ENCODE assay signal across 26 cellular contexts in genomic region chr14:69876221-69876847, GRCh38. TPM values are rescaled to one million over a fixed set of nuclear protein-coding genes. Genes with fewer than 3 reads are reported as not detected.
DNase-seq lines count a peak whose midpoint lies in the region; ATAC-seq, FAIRE-seq and TF ChIP-seq lines count a peak whose summit lies in the region.
"Had no signal": no experiment of that assay in that cellular context is flagged by ENCODE, and none has a peak within 500 bp of the region (broad histone marks: within the 10 kb centered on the region; RNA-seq: fewer than 3 reads in every experiment).

No MANE protein-coding gene starts in this region.

- WGBS in mammary epithelial cell (ENCODE audit: low coverage, missing lambda C conversion rate) = no CpG with 5 or more reads among the region's 2 CpGs
- WGBS in HepG2 (ENCODE audit: low lambda C conversion rate) = 44% methylated on average over 2 of the region's 2 CpGs
- WGBS in aorta, 2 donors = 27 to 30% methylated on average over 2 of the region's 2 CpGs

- DNase-seq in breast epithelium (ENCODE audit: low spot score in 2 of 2) (no peak), mammary epithelial cell (no peak), HepG2 (ENCODE audit: low spot score) (no peak), sciatic nerve (ENCODE audit: low spot score) (no peak), aorta (no peak), DMS153 treated with DMSO at 0.1 percent for 48 hours (lab: John Stamatoyannopoulos, UW; ENCODE audit: unreplicated experiment) (no peak), NCI-H526 (lab: John Stamatoyannopoulos, UW) (no peak)
- DNase-seq: ACHN; Caco-2; CD4-positive, alpha-beta memory T cell; DMS 273 treated with DMSO at 0.1 percent for 48 hours; DND-41; Kasumi-1; NCI-H1694; NCI-H2171; NCI-H345; NCI-H524; NCI-H82; Peyer's patch had no signal

- H3K4me2 ChIP-seq in mammary epithelial cell (ENCODE audit: insufficient read depth, low read depth, low read length) (no peak overlapping the region), HepG2 (ENCODE audit: low read depth, low read length) (peak overlapping the region; percentile 75)
- H3K4me2 ChIP-seq: BLaER1 treated with 17β-estradiol and CSF1 and Interleukin-3, amounts not matched to agents 10 nM and 100 nM had no signal

- no peaks in the 10 kb centered on the region for H4K20me1 ChIP-seq in mammary epithelial cell (ENCODE audit: insufficient read depth, low read length)
- H4K20me1 ChIP-seq in HepG2 (ENCODE audit: insufficient read depth, low read length) = no peaks in the 10 kb centered on the region; the same call in 1 of the 2 replicates
- H4K20me1 ChIP-seq: BLaER1 treated with 17β-estradiol and CSF1 and Interleukin-3, amounts not matched to agents 10 nM and 100 nM had no signal

- TF ChIP-seq EP300 in HepG2 (IDR thresholded peaks at IDR 0.05; ENCODE audit: low read depth in 2 of 2, low read length in 2 of 2) (no peak), HepG2 (CRISPR knock-in tag; IDR thresholded peaks at IDR 0.05; ENCODE audit: borderline replicate concordance) (no peak)

- H3K27ac ChIP-seq in breast epithelium (peak overlapping the region; percentile 38 to 48), mammary epithelial cell (ENCODE audit: insufficient read depth, low read depth, low read length) (no peak overlapping the region), HepG2 (ENCODE audit: extremely low read length, insufficient read depth, low read length) (peak overlapping the region; percentile 9), aorta (ENCODE audit: low read depth in 1 of 2, low read length in 2 of 2) (no peak overlapping the region)
- H3K27ac ChIP-seq: 22Rv1; BLaER1 treated with 17β-estradiol and CSF1 and Interleukin-3, amounts not matched to agents 10 nM and 100 nM; Peyer's patch had no signal

- H3K4me3 ChIP-seq in breast epithelium = no peak overlapping the region
- no peak overlapping the region for H3K4me3 ChIP-seq in mammary epithelial cell (replicated peaks in 1 of 3; ENCODE audit: insufficient read depth in 1 of 3, low read depth in 2 of 3, low read length in 3 of 3)
- 0 out of 6 replicates have a peak overlapping the region, but pooled peaks of 1 of the 3 experiments have one; percentile 4 for H3K4me3 ChIP-seq in HepG2 (replicated peaks in 1 of 3; ENCODE audit: insufficient read depth in 1 of 3, low read depth in 2 of 3, low read length in 3 of 3)
- H3K4me3 ChIP-seq in aorta (ENCODE audit: low read length in 2 of 2) = no peak overlapping the region
- H3K4me3 ChIP-seq: BLaER1 treated with 17β-estradiol and CSF1 and Interleukin-3, amounts not matched to agents 10 nM and 100 nM; GM12878; Peyer's patch had no signal

- intact Hi-C loops in breast epithelium (cut with DNase I; ENCODE audit: low total_unique reads) (no loop called here), mammary epithelial cell (cut with micrococcal nuclease) (loop anchor here (2.0 kb wide), 1 partner anchor 58 kb away; no protein-coding TSS in a partner anchor), HepG2 (cut with micrococcal nuclease; ENCODE audit: unreplicated experiment) (loop anchor here (2.0 kb wide), 2 partner anchors 60 to 136 kb away; no protein-coding TSS in a partner anchor), sciatic nerve (cut with DNase I) (no loop called here), aorta (cut with DNase I) (no loop called here)

- no peaks in the 10 kb centered on the region for H3K36me3 ChIP-seq in breast epithelium
- no peaks in the 10 kb centered on the region for H3K36me3 ChIP-seq in mammary epithelial cell (ENCODE audit: insufficient read depth, low read length)
- no peaks in the 10 kb centered on the region for H3K36me3 ChIP-seq in HepG2 (replicated peaks in 1 of 2; ENCODE audit: control insufficient read depth in 1 of 2, insufficient read depth in 2 of 2, low read length in 2 of 2)
- H3K36me3 ChIP-seq in aorta (ENCODE audit: control insufficient read depth in 1 of 2, insufficient read depth in 2 of 2, low read length in 1 of 2) = no peaks in the 10 kb centered on the region
- H3K36me3 ChIP-seq: BLaER1 treated with 17β-estradiol and CSF1 and Interleukin-3, amounts not matched to agents 10 nM and 100 nM; Peyer's patch had no signal

- dilution Hi-C loops in mammary epithelial cell (cut with HindIII; ENCODE audit: low sequenced_read_pairs) = loop anchor here (5.0 kb wide), 1 partner anchor 71 kb away; no protein-coding TSS in a partner anchor

- TF ChIP-seq RAD21 in HepG2 (CRISPR knock-in tag; IDR thresholded peaks at IDR 0.05) = no peak

- TF ChIP-seq CTCF in breast epithelium (IDR thresholded peaks at IDR 0.05) (no peak), mammary epithelial cell (conservative IDR thresholded peaks at IDR 0.05 in 1 of 2, IDR thresholded peaks at IDR 0.05 in 1 of 2; ENCODE audit: extremely low read depth in 1 of 2, insufficient read depth in 1 of 2, low read depth in 1 of 2, low read length in 2 of 2) (no peak), HepG2 (CRISPR knock-in tag; IDR thresholded peaks at IDR 0.05) (no peak)

- no peak overlapping the region for H2AFZ ChIP-seq in mammary epithelial cell (ENCODE audit: low read depth, low read length)
- H2AFZ ChIP-seq in HepG2 (ENCODE audit: low read length) = no peak overlapping the region

- no TSS peak for BruUV-seq in mammary epithelial cell (replicated peaks; lab: Mats Ljungman, UMichigan)
- BruUV-seq in HepG2 (replicated peaks; lab: Mats Ljungman, UMichigan) = no TSS peak

- POLR2A ChIA-PET in HepG2 (lab: Yijun Ruan, JAX) = interaction anchor here (1.2 to 4.1 kb wide), 5 partner anchors 11 to 152 kb away, joined by 3 to 148 read pairs (median 6); partner anchors contain the start of gene SRSF5

- ATAC-seq in HepG2 (no peak), sciatic nerve (peak; percentile 77), aorta (ENCODE audit: low FRiP score) (peak; percentile 33), GM18907 (IDR thresholded peaks at IDR 0.05; ENCODE audit: unreplicated experiment) (no peak)
- ATAC-seq: GM12878, HCT116 had no signal

- no peaks in the 10 kb centered on the region for H3K4me1 ChIP-seq in breast epithelium
- peaks cover 5% of the 10 kb centered on the region for H3K4me1 ChIP-seq in mammary epithelial cell (ENCODE audit: insufficient read depth, low read length)
- H3K4me1 ChIP-seq in HepG2 (ENCODE audit: insufficient read depth, low read length) = peaks cover 63% of the 10 kb centered on the region
- H3K4me1 ChIP-seq in aorta (ENCODE audit: control insufficient read depth in 1 of 2, insufficient read depth in 2 of 2, low read length in 2 of 2) = no peaks in the 10 kb centered on the region
- H3K4me1 ChIP-seq: Caco-2 had no signal

- H3K79me2 ChIP-seq in mammary epithelial cell (ENCODE audit: insufficient read depth, low read length) (no peaks in the 10 kb centered on the region), HepG2 (ENCODE audit: insufficient read depth, low read length) (peaks cover 19% of the 10 kb centered on the region)

- H3K9ac ChIP-seq in mammary epithelial cell (ENCODE audit: insufficient read depth, low read length) = no peak overlapping the region
- no peak overlapping the region for H3K9ac ChIP-seq in HepG2 (ENCODE audit: insufficient read depth, low read depth, low read length)
- H3K9ac ChIP-seq: BLaER1 treated with 17β-estradiol and CSF1 and Interleukin-3, amounts not matched to agents 10 nM and 100 nM had no signal

- TF ChIP-seq POLR2A in breast epithelium (IDR thresholded peaks at IDR 0.05) = no peak
- no peak for TF ChIP-seq POLR2A in HepG2 (IDR thresholded peaks at IDR 0.05; ENCODE audit: insufficient read depth in 1 of 2, low read depth in 2 of 2, low read length in 2 of 2)

- H3K9me3 ChIP-seq in breast epithelium (no peaks in the 10 kb centered on the region), mammary epithelial cell (replicated peaks; ENCODE audit: insufficient read depth, low read length) (no peaks in the 10 kb centered on the region), HepG2 (ENCODE audit: low read length) (no peaks in the 10 kb centered on the region), aorta (ENCODE audit: control insufficient read depth, low read length) (peaks cover 1% of the 10 kb centered on the region)
- H3K9me3 ChIP-seq: Caco-2, Peyer's patch had no signal

- CTCF ChIA-PET in mammary epithelial cell (lab: Charles Lee; ENCODE audit: low non-redundant PET) = no interaction called here
- CTCF ChIA-PET in HepG2 (lab: Yijun Ruan, JAX; ENCODE audit: low intra/inter-chr PET ratio, low total read pairs) = no interaction called here

- in situ Hi-C loops in mammary epithelial cell (cut with MboI; ENCODE audit: low sequenced_read_pairs in 2 of 2) (loop anchor here in 1 of 2 donors (10.0 kb wide), 1 partner anchor 138 kb away; no protein-coding TSS in a partner anchor), HepG2 (cut with HindIII; ENCODE audit: extremely low pct_ligation_motif_present, low pct_unique_long_range_greater_than_20kb) (no loop called here)

- H3K27me3 ChIP-seq in breast epithelium (peaks cover 0 to 15% of the 10 kb centered on the region in 2 donors), mammary epithelial cell (ENCODE audit: insufficient read depth, low read length) (no peaks in the 10 kb centered on the region), HepG2 (ENCODE audit: control insufficient read depth in 1 of 2, insufficient read depth in 2 of 2, low read length in 2 of 2) (no peaks in the 10 kb centered on the region; a peak in 1 of 5 replicates), aorta (ENCODE audit: control insufficient read depth in 1 of 2, insufficient read depth in 2 of 2, low read length in 1 of 2) (no peaks in the 10 kb centered on the region)

- no peak for FAIRE-seq in HepG2 (lab: Jason Lieb, UNC)
- FAIRE-seq: H1 had no signal

RNA-seq across cellular contexts. Expression of gene SMOC1, which starts 2.9 kb away (rescaled TPM):
- 10 to 100 TPM in 1 of 3 donors, 1 to 10 TPM in 2; 2.9 to 32.6 (median 5.7) TPM for total RNA-seq in breast epithelium
- 10 to 100 TPM; 22.3 to 44.9 TPM for total RNA-seq in mammary epithelial cell
- 10.6 TPM for polyA plus RNA-seq in mammary epithelial cell
- polyA minus RNA-seq in mammary epithelial cell = 7.0 TPM
- 7.3 and 17.8 TPM in 2 replicates for total RNA-seq in HepG2 (2016; rRNA removed; fragmentation: Illumina TruSeq; extraction: Trizol)
- total RNA-seq in HepG2 (2016; cell fraction: cytosol; rRNA removed; fragmentation: Illumina TruSeq; extraction: Trizol; ENCODE audit: low read depth) = 9.0 and 10.2 TPM in 2 replicates
- total RNA-seq in HepG2 (2016; cell fraction: insoluble cytoplasmic fraction; rRNA removed; fragmentation: Illumina TruSeq; extraction: Trizol) = 6.2 and 18.0 TPM in 2 replicates
- total RNA-seq in HepG2 (2016; cell fraction: membrane; rRNA removed; fragmentation: Illumina TruSeq; extraction: Trizol) = 6.9 and 8.3 TPM in 2 replicates
- total RNA-seq in HepG2 (2016; cell fraction: nucleus; rRNA removed; fragmentation: Illumina TruSeq; extraction: Trizol) = 20.7 and 28.1 TPM in 2 replicates
- 35.6 and 42.1 TPM in 2 replicates for polyA plus RNA-seq in HepG2 (2011; rRNA removed)
- 32.2 and 39.1 TPM in 2 replicates for polyA plus RNA-seq in HepG2 (2011; cell fraction: cytosol; rRNA removed)
- 47.2 and 50.5 TPM in 2 replicates for polyA plus RNA-seq in HepG2 (2011; cell fraction: nucleus; rRNA removed)
- 31.2 and 40.4 TPM in 2 replicates for polyA plus RNA-seq in HepG2 (2012)
- 2.0 and 2.9 TPM in 2 replicates for polyA plus RNA-seq in HepG2 (2016; cell fraction: cytosol; fragmentation: Illumina TruSeq; extraction: Trizol; ENCODE audit: low read depth)
- polyA plus RNA-seq in HepG2 (2016; cell fraction: insoluble cytoplasmic fraction; fragmentation: Illumina TruSeq; extraction: Trizol; ENCODE audit: low read depth) = 11.7 and 14.0 TPM in 2 replicates
- 3.9 TPM in 2 replicates for polyA plus RNA-seq in HepG2 (2016; cell fraction: membrane; fragmentation: Illumina TruSeq; extraction: Trizol; ENCODE audit: low read depth)
- polyA plus RNA-seq in HepG2 (2016; cell fraction: nucleus; fragmentation: Illumina TruSeq; extraction: Trizol; ENCODE audit: insufficient read depth, low read depth) = 47.9 and 54.1 TPM in 2 replicates
- polyA minus RNA-seq in HepG2 (2011; rRNA and poly(A)+ RNA removed; ENCODE audit: low replicate concordance) = 31.7 and 106 TPM in 2 replicates
- 26.9 and 29.0 TPM in 2 replicates for polyA minus RNA-seq in HepG2 (2011; cell fraction: cytosol; rRNA and poly(A)+ RNA removed)
- 31.0 and 31.3 TPM in 2 replicates for polyA minus RNA-seq in HepG2 (2011; cell fraction: nucleus; rRNA and poly(A)+ RNA removed)
- total RNA-seq in sciatic nerve = 12.9 TPM
- total RNA-seq in aorta = 1 to 10 TPM; 2.9 to 5.6 TPM
- polyA plus RNA-seq in aorta = 1 to 10 TPM; 2.3 to 5.8 TPM
- total RNA-seq: CD4-positive, alpha-beta memory T cell; SK-MEL-5 had no signal
- polyA plus RNA-seq: CD4-positive, alpha-beta memory T cell had no signal

Comparison
In these comparisons a context has a peak if more than half of its experiments do, and no peak if none do; other contexts are left out.
1. H3K27ac ChIP-seq: peak in breast epithelium (2 of 2) and HepG2 (single experiment); none in mammary epithelial cell (single experiment) and aorta (0 of 2).
2. intact Hi-C loops: an anchor here in mammary epithelial cell (2.0 kb wide) and HepG2 (2.0 kb wide); none called in breast epithelium, sciatic nerve and aorta.
3. ATAC-seq: peak in sciatic nerve (single experiment) and aorta (single experiment); none in HepG2 (single experiment) and GM18907 (single experiment).